ENCODE assay signal across 24 cellular contexts in the genomic region with DNA sequence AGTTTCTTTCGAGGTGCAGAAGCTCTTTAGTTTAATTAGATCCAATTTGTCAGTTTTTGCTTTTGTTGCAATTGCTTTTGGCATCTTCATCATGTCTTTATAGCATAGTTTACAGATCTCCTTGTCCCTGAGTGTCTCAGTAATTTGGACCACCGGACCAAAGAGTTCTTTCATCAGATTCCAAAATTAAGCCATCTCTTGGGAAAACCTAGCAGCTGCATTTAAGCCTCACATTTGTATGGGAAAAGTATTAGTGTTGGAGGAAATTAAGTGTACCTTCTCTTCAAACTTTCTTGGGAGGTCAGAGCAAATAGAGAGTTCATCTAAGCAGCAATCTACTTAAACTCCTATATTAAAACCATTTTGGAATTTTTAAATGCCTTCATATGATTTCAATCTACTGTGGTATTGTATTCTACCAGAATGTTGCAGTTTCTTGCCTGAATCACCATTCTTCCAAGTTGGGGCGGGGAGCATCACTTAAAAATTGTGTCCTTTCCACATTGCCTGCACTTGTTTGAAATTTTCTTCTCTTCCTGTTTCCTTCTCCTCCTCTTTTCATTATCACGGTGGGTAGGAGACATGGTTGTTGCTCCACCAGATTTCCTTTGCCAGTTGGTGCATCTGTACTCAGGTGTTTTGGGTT.
"Had no signal": no experiment of that assay in that cellular context is flagged by ENCODE, and none has a peak within 500 bp of the region (broad histone marks: within the 10 kb centered on the region; RNA-seq: fewer than 3 reads in every experiment).

No MANE protein-coding gene starts in this region.

- H3K9me3 Mint-ChIP-seq: stimulated activated naive CD8-positive, alpha-beta T cell treated with anti-CD3 and anti-CD28 coated beads, Interleukin-15, Interleukin-2, amounts not matched to agents 100 ng/mL and 50 ng/mL, for 24 hours had no signal

- DNase-seq: effector CD4-positive, alpha-beta T cell; endodermal cell; erythroblast; gastrocnemius medialis; heart right ventricle; hypothalamus; kidney glomerular epithelial cell; mammary epithelial cell; naive B cell; sigmoid colon; small intestine; stimulated activated CD4-positive, alpha-beta T cell treated with anti-CD3 and anti-CD28 coated beads, Interleukin-12 subunit alpha, Interleukin-12 subunit beta, amount 100 ng/mL, for 4 hours; stimulated activated CD4-positive, alpha-beta T cell treated with anti-CD3 and anti-CD28 coated beads, Interleukin-2, amount 100 ng/mL, for 48 hours; stimulated activated CD8-positive, alpha-beta memory T cell treated with anti-CD3 and anti-CD28 coated beads, Interleukin-4, amount 100 ng/mL, for 48 hours; tibial artery; upper lobe of left lung; uterus had no signal

- H3K4me3 ChIP-seq: coronary artery, gastrocnemius medialis, heart right ventricle, right atrium auricular region, sigmoid colon, tibial artery, upper lobe of left lung, uterus had no signal

- FAIRE-seq: endothelial cell of umbilical vein, islet of Langerhans, small intestine had no signal

- H3K27me3 ChIP-seq: gastrocnemius medialis, heart right ventricle, right atrium auricular region, sigmoid colon, tibial artery, upper lobe of left lung, uterus had no signal

- H3K4me1 ChIP-seq: uterus had no signal

- H3K36me3 ChIP-seq: gastrocnemius medialis, heart right ventricle, right atrium auricular region, sigmoid colon, tibial artery, upper lobe of left lung, uterus had no signal

- H3K27ac Mint-ChIP-seq: endodermal cell; stimulated activated memory B cell treated with anti-CD40 and anti-IgM and Interleukin-4, amounts not matched to agents 10 μg/mL and 1 μg/mL and 100 μg/mL, for 72 hours; stimulated activated naive CD8-positive, alpha-beta T cell treated with anti-CD3 and anti-CD28 coated beads, Interleukin-15, Interleukin-2, amounts not matched to agents 100 ng/mL and 50 ng/mL, for 24 hours had no signal

- H3K9me3 ChIP-seq: gastrocnemius medialis, right atrium auricular region, sigmoid colon, tibial artery, upper lobe of left lung, uterus had no signal

- H3K4me3 Mint-ChIP-seq: endodermal cell; naive B cell; nephron; stimulated activated memory B cell treated with anti-CD40 and anti-IgM and Interleukin-4, amounts not matched to agents 10 μg/mL and 1 μg/mL and 100 μg/mL, for 72 hours; stimulated activated naive CD8-positive, alpha-beta T cell treated with anti-CD3 and anti-CD28 coated beads, Interleukin-15, Interleukin-2, amounts not matched to agents 100 ng/mL and 50 ng/mL, for 24 hours had no signal

- H3K36me3 Mint-ChIP-seq: naive B cell; stimulated activated memory B cell treated with anti-CD40 and anti-IgM and Interleukin-4, amounts not matched to agents 10 μg/mL and 1 μg/mL and 100 μg/mL, for 72 hours had no signal
